In the genomic region with DNA sequence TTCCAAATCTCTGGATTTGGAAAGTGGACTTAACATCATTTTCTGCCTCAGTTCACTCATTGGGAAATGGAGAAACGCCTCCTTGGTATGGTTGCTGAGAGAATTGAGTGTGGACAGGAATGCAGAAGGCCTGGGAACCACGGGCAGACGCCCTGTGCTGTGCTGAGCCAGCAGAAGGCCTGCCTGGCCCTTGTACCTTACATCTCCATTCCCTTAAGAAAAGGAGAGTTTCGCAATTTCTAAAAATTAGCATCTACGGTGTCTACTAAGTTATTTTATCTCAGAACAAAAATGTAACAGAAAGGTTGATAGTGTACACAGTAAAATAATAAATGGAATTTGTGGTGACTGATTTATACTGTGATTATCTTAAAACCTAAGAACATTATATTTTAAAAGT, we compare ENCODE assay signal across 24 cellular contexts.
"Had no signal": no experiment of that assay in that cellular context is flagged by ENCODE, and none has a peak within 500 bp of the region (broad histone marks: within the 10 kb centered on the region; RNA-seq: fewer than 3 reads in every experiment).

No MANE protein-coding gene starts in this region.

- H3K9ac ChIP-seq: parathyroid adenoma had no signal

- H2AFZ ChIP-seq: hepatocyte, parathyroid adenoma had no signal

- H3K4me1 Mint-ChIP-seq: naive thymus-derived CD8-positive, alpha-beta T cell had no signal

- DNase-seq: cerebellar nuclear complex; colonic mucosa; dermis blood vessel endothelial cell; foreskin melanocyte; head of caudate nucleus; left colon; left ventricle myocardium superior; mucosa of descending colon; naive thymus-derived CD8-positive, alpha-beta T cell; occipital lobe; retina; sigmoid colon; stimulated activated CD4-positive, alpha-beta T cell treated with anti-CD3 and anti-CD28 coated beads, Interleukin-12 subunit alpha, Interleukin-12 subunit beta, amount 100 ng/mL, for 4 hours; stimulated activated naive CD4-positive, alpha-beta T cell; stomach; substantia nigra; transverse colon had no signal

- H3K36me3 ChIP-seq: colonic mucosa, prostate gland, sigmoid colon, stomach, thoracic aorta, transverse colon had no signal

- H3K27ac Mint-ChIP-seq: naive thymus-derived CD8-positive, alpha-beta T cell had no signal

- H3K4me1 ChIP-seq: colonic mucosa, parathyroid adenoma, prostate gland, stomach had no signal

- H3K36me3 Mint-ChIP-seq: naive thymus-derived CD8-positive, alpha-beta T cell had no signal

- H3K4me3 Mint-ChIP-seq: naive thymus-derived CD8-positive, alpha-beta T cell; neural crest cell had no signal

- H3K27me3 ChIP-seq: colonic mucosa, hepatocyte, sigmoid colon, stomach, transverse colon had no signal

- H3K9me3 Mint-ChIP-seq: naive thymus-derived CD8-positive, alpha-beta T cell; neural crest cell had no signal

- ATAC-seq: left colon; left ventricle myocardium superior; mucosa of descending colon; naive thymus-derived CD8-positive, alpha-beta T cell had no signal

- H3K4me2 ChIP-seq: hepatocyte had no signal

- H3K79me2 ChIP-seq: hepatocyte, parathyroid adenoma had no signal

- H3K27ac ChIP-seq: colonic mucosa, hepatocyte, parathyroid adenoma, prostate gland, sigmoid colon, skin epidermis, stomach, thoracic aorta, transverse colon had no signal

- H3K9me3 ChIP-seq: colonic mucosa, mucosa of descending colon, prostate gland, sigmoid colon, stomach, thoracic aorta, transverse colon had no signal

- H3K4me3 ChIP-seq: colonic mucosa, hepatocyte, lung, mucosa of descending colon, prostate gland, sigmoid colon, skin epidermis, stomach, thoracic aorta, transverse colon had no signal
